Comparison of ENCODE assay signal across 8 cellular contexts in genomic region chr15:65189102-65189740, GRCh38. TPM values are rescaled to one million over a fixed set of nuclear protein-coding genes. Genes with fewer than 3 reads are reported as not detected.
A peak's percentile ranks its signal among the peaks of the same experiment; 100 is the strongest.
DNase-seq lines count a peak whose midpoint lies in the region; ATAC-seq, FAIRE-seq and TF ChIP-seq lines count a peak whose summit lies in the region.

No MANE protein-coding gene starts in this region.

- peak; percentile 59 for TF ChIP-seq CTCF in GM10248 (IDR thresholded peaks at IDR 0.05; ENCODE audit: control extremely low read depth, extremely low read depth, low read depth, missing control alignments)
- TF ChIP-seq CTCF in kidney (IDR thresholded peaks at IDR 0.05; ENCODE audit: borderline replicate concordance, extremely low read depth, insufficient read depth): peak; percentile 70

- intact Hi-C loops in kidney (cut with DNase I): no loop called here

- H3K4me1 Mint-ChIP-seq in activated naive CD8-positive, alpha-beta T cell treated with anti-CD3 and anti-CD28 coated beads, Interleukin-2, amount 50 U/mL, for 24 hours: peaks cover 7% of the 10 kb centered on the region

- peak overlapping the region in 1 of 2 donors; percentile 65 for H3K9ac ChIP-seq in kidney (ENCODE audit: low read length in 2 of 2)

- no peak overlapping the region for H3K4me3 Mint-ChIP-seq in activated naive CD8-positive, alpha-beta T cell treated with anti-CD3 and anti-CD28 coated beads, Interleukin-2, amount 50 U/mL, for 24 hours

- H3K9me3 ChIP-seq in kidney (ENCODE audit: control insufficient read depth in 1 of 2, low read length in 2 of 2): no peaks in the 10 kb centered on the region

- H3K9me3 Mint-ChIP-seq in activated naive CD8-positive, alpha-beta T cell treated with anti-CD3 and anti-CD28 coated beads, Interleukin-2, amount 50 U/mL, for 24 hours: no peaks in the 10 kb centered on the region

- CTCF ChIA-PET in GM10248 (lab: Yijun Ruan, JAX): interaction anchor here (0.9 to 4.1 kb wide), 10 partner anchors 20 to 196 kb away, joined by 3 to 19 read pairs (median 4); partner anchors contain the start of gene PARP16

- no peak overlapping the region for H3K27ac ChIP-seq in kidney (ENCODE audit: low read depth in 2 of 2, low read length in 2 of 2)

- peaks cover 0 to 2% of the 10 kb centered on the region in 2 donors for H3K4me1 ChIP-seq in kidney (ENCODE audit: control insufficient read depth in 1 of 2, insufficient read depth in 1 of 2, low read depth in 1 of 2, low read length in 2 of 2)

- no peaks in the 10 kb centered on the region for H3K36me3 ChIP-seq in kidney (ENCODE audit: control insufficient read depth in 1 of 2, insufficient read depth in 2 of 2, low read length in 2 of 2)

- H3K4me3 ChIP-seq in kidney (ENCODE audit: low read length in 2 of 2): no peak overlapping the region

- DNase-seq in ACHN (peak; percentile 54), GM10248 (ENCODE audit: extremely low spot score) (peak; percentile 60), NCI-H2196 (lab: John Stamatoyannopoulos, UW; ENCODE audit: unreplicated experiment) (peak; percentile 4), kidney (no peak), urothelium cell line (ENCODE audit: low spot score) (peak; percentile 66)
- DNase-seq in activated naive CD8-positive, alpha-beta T cell treated with anti-CD3 and anti-CD28 coated beads, Interleukin-2, amount 50 U/mL, for 24 hours: peak; percentile 29

- POLR2A ChIA-PET in GM10248 (lab: Yijun Ruan, JAX): interaction anchor here (1.7 kb wide), 1 partner anchor 116 kb away, joined by 6 read pairs; no protein-coding TSS in a partner anchor

- no peaks in the 10 kb centered on the region for H3K27me3 Mint-ChIP-seq in activated naive CD8-positive, alpha-beta T cell treated with anti-CD3 and anti-CD28 coated beads, Interleukin-2, amount 50 U/mL, for 24 hours

- in situ Hi-C loops in ACHN (cut with HindIII; ENCODE audit: low pct_ligation_motif_present, low pct_unique_long_range_greater_than_20kb, low sequenced_read_pairs): no loop called here

- ATAC-seq in activated naive CD8-positive, alpha-beta T cell treated with anti-CD3 and anti-CD28 coated beads, Interleukin-2, amount 50 U/mL, for 24 hours: no peak
- ATAC-seq in HG03175 (IDR thresholded peaks at IDR 0.05; ENCODE audit: unreplicated experiment) (no peak), HG02840 (IDR thresholded peaks at IDR 0.05; ENCODE audit: low FRiP score, unreplicated experiment) (no peak)

- H3K36me3 Mint-ChIP-seq in activated naive CD8-positive, alpha-beta T cell treated with anti-CD3 and anti-CD28 coated beads, Interleukin-2, amount 50 U/mL, for 24 hours (ENCODE audit: low read depth): peaks cover 1% of the 10 kb centered on the region

- H3K27ac Mint-ChIP-seq in activated naive CD8-positive, alpha-beta T cell treated with anti-CD3 and anti-CD28 coated beads, Interleukin-2, amount 50 U/mL, for 24 hours: no peak overlapping the region

- FAIRE-seq in kidney (lab: Jason Lieb, UNC) (no peak), urothelium cell line (lab: Jason Lieb, UNC) (peak; percentile 56)

RNA-seq across cellular contexts. Expression of gene CLPX, which starts 4.1 kb away (rescaled TPM):
- total RNA-seq in kidney: 48.2 TPM
- polyA plus RNA-seq in kidney (ENCODE audit: insufficient read depth, low read depth, low replicate concordance): 18.4 TPM

RNA-seq across cellular contexts. Expression of gene CILP, which starts 22.1 kb away (rescaled TPM):
- 1.5 TPM for total RNA-seq in kidney
- polyA plus RNA-seq in kidney (ENCODE audit: insufficient read depth, low read depth, low replicate concordance): 0.37 TPM

RNA-seq across cellular contexts. Expression of gene PDCD7, which starts 55.6 kb away (rescaled TPM):
- total RNA-seq in kidney: 21.5 TPM
- 10.4 TPM for polyA plus RNA-seq in kidney (ENCODE audit: insufficient read depth, low read depth, low replicate concordance)
